16 cellular contexts compared by ENCODE assay signal in the genomic region with DNA sequence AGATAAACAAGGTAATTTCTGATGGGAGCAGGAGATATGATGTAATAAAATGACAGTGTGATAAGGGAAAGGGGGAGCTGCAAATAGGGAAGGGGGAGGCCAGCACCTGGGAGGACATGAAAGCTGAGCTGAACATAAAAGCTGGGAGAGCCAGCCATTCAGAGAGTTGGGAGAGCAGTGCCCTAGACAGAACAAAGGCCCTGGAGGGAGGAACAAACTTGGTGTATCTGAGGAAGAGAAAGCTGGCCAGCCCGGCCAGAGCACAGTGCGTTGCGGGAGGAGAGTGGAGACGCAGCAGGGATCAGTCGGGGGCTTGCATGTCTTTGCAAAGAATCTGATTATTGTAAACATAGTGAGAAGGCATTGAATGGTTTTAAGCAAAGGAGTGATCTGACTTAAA.
DNase-seq lines count a peak whose midpoint lies in the region; ATAC-seq lines count a peak whose summit lies in the region.
"Had no signal": no experiment of that assay in that cellular context is flagged by ENCODE, and none has a peak within 500 bp of the region (broad histone marks: within the 10 kb centered on the region; RNA-seq: fewer than 3 reads in every experiment).

No MANE protein-coding gene starts in this region.

- no peaks in the 10 kb centered on the region for H3K79me1 ChIP-seq in neuronal stem cell (ENCODE audit: low read depth, low read length)

- H2AFZ ChIP-seq in neuronal stem cell (ENCODE audit: low read length): no peak overlapping the region

- no peak for ATAC-seq in GM21529 (IDR thresholded peaks at IDR 0.05; ENCODE audit: unreplicated experiment)
- ATAC-seq in GM19467 (IDR thresholded peaks at IDR 0.05; ENCODE audit: unreplicated experiment): no peak
- ATAC-seq: activated CD8-positive, alpha-beta T cell treated with anti-CD3 and anti-CD28 coated beads, Interleukin-2, amount 10 ng/mL, durations not matched to agents 7 days and 5 days; activated naive CD8-positive, alpha-beta T cell treated with anti-CD3 and anti-CD28 coated beads, Interleukin-2, amount 50 U/mL, for 24 hours; effector memory CD8-positive, alpha-beta T cell; psoas muscle; T-cell had no signal

- peak overlapping the region; percentile 22; the same call in 1 of the 2 replicates for H3K4me3 ChIP-seq in HUES48 (ENCODE audit: low read depth, low read length)
- no peak overlapping the region for H3K4me3 ChIP-seq in neuronal stem cell (ENCODE audit: low read length in 2 of 2)
- H3K4me3 ChIP-seq: psoas muscle, testis had no signal

- no peak overlapping the region for H2BK5ac ChIP-seq in neuronal stem cell (ENCODE audit: low read length)

- H3K23ac ChIP-seq in neuronal stem cell (ENCODE audit: low read depth, low read length, poor library complexity): no peak overlapping the region

- H3K27ac ChIP-seq in HUES48 (ENCODE audit: low read depth, low read length) (peak overlapping the region; percentile 74), neuronal stem cell (replicated peaks; ENCODE audit: low read length) (no peak overlapping the region)
- H3K27ac ChIP-seq: psoas muscle, testis had no signal

- H3K4ac ChIP-seq in neuronal stem cell (ENCODE audit: low read length): no peak overlapping the region

- no peak overlapping the region for H3K14ac ChIP-seq in neuronal stem cell (ENCODE audit: low read length)

- no peak overlapping the region for H4K8ac ChIP-seq in neuronal stem cell (ENCODE audit: low read depth, low read length)

- H3K9ac ChIP-seq in HUES48 (ENCODE audit: low read depth, low read length) (peak overlapping the region; percentile 50; the same call in 1 of the 2 replicates), neuronal stem cell (ENCODE audit: low read depth, low read length, poor library complexity) (no peak overlapping the region)

- H3K4me2 ChIP-seq in neuronal stem cell (ENCODE audit: insufficient read depth, low read length, poor library complexity, severe bottlenecking): no peak overlapping the region

- H3K4me1 ChIP-seq in HUES48 (ENCODE audit: control insufficient read depth, insufficient read depth, low read length) (peaks cover 34% of the 10 kb centered on the region), neuronal stem cell (ENCODE audit: control insufficient read depth in 2 of 2, insufficient read depth in 1 of 2, low read depth in 1 of 2, low read length in 2 of 2) (peaks cover 10 to 20% of the 10 kb centered on the region in 2 donors)
- H3K4me1 ChIP-seq: testis had no signal

- H2BK12ac ChIP-seq in neuronal stem cell (ENCODE audit: low read length): no peak overlapping the region

- H3K36me3 ChIP-seq in HUES48 (ENCODE audit: control insufficient read depth, insufficient read depth, low read length): no peaks in the 10 kb centered on the region
- peaks cover 0 to 3% of the 10 kb centered on the region in 2 donors for H3K36me3 ChIP-seq in neuronal stem cell (replicated peaks in 1 of 2; ENCODE audit: control insufficient read depth in 2 of 2, insufficient read depth in 2 of 2, low read length in 2 of 2)

- peak; percentile 68 for DNase-seq in NCI-H69 (lab: John Stamatoyannopoulos, UW)
- DNase-seq in iPS DF 19.7 (ENCODE audit: low read depth, low spot score): peak; percentile 17
- DNase-seq in neuronal stem cell (ENCODE audit: low spot score): peak; percentile 27
- DNase-seq in putamen (ENCODE audit: low spot score): no peak
- DNase-seq: activated CD8-positive, alpha-beta T cell treated with anti-CD3 and anti-CD28 coated beads, Interleukin-2, amount 10 ng/mL, durations not matched to agents 7 days and 5 days; activated naive CD8-positive, alpha-beta T cell treated with anti-CD3 and anti-CD28 coated beads, Interleukin-2, amount 50 U/mL, for 24 hours; effector memory CD8-positive, alpha-beta T cell; hippocampal formation; KG1; naive B cell; psoas muscle; T-cell; testis had no signal

- H2BK120ac ChIP-seq in neuronal stem cell (ENCODE audit: low read depth, low read length): no peak overlapping the region

- WGBS in neuronal stem cell (ENCODE audit: extremely low coverage in 2 of 2, insufficient read length in 2 of 2, insufficient replicate concordance in 1 of 2), 2 donors: no CpG with 5 or more reads among the region's 5 CpGs

- H2AK5ac ChIP-seq in neuronal stem cell (ENCODE audit: low read depth, low read length): no peak overlapping the region

- H4K91ac ChIP-seq in neuronal stem cell (ENCODE audit: low read depth, low read length, poor library complexity): no peak overlapping the region

- no peaks in the 10 kb centered on the region for H3K9me3 ChIP-seq in HUES48 (ENCODE audit: control insufficient read depth, insufficient read depth, low read length)
- H3K9me3 ChIP-seq in neuronal stem cell (replicated peaks in 1 of 2; ENCODE audit: control insufficient read depth in 2 of 2, insufficient read depth in 1 of 2, low read depth in 1 of 2, low read length in 2 of 2): peaks cover 0 to 6% of the 10 kb centered on the region in 2 donors
- H3K9me3 ChIP-seq: psoas muscle, testis had no signal

- no peak overlapping the region for H3K18ac ChIP-seq in neuronal stem cell (ENCODE audit: low read length)

- H2BK15ac ChIP-seq in neuronal stem cell (ENCODE audit: low read length): no peak overlapping the region

- H3K27me3 ChIP-seq in HUES48 (ENCODE audit: control insufficient read depth, insufficient read depth, low read length) (no peaks in the 10 kb centered on the region), neuronal stem cell (ENCODE audit: control insufficient read depth in 3 of 3, insufficient read depth in 3 of 3, low read depth in 1 of 3, low read length in 3 of 3) (no peaks in the 10 kb centered on the region)
- H3K27me3 ChIP-seq: testis had no signal
